In genomic region chr3:114057011-114057347, GRCh38 we compare ENCODE assay signal across 8 cellular contexts. TPM values are rescaled to one million over a fixed set of nuclear protein-coding genes. Genes with fewer than 3 reads are reported as not detected.
A peak's percentile ranks its signal among the peaks of the same experiment; 100 is the strongest.
DNase-seq lines count a peak whose midpoint lies in the region; ATAC-seq and TF ChIP-seq lines count a peak whose summit lies in the region.

No MANE protein-coding gene starts in this region.

- H2BK20ac ChIP-seq in H9 (ENCODE audit: low read depth, low read length, poor library complexity, severe bottlenecking), result no peak overlapping the region

- H4K91ac ChIP-seq in H9 (ENCODE audit: insufficient read length, low read depth, low read length), result no peak overlapping the region

- no peaks in the 10 kb centered on the region for H3K9me3 ChIP-seq in DND-41 (ENCODE audit: insufficient read depth, low read length, severe bottlenecking)
- H3K9me3 ChIP-seq in H9 (ENCODE audit: control insufficient read depth, low read depth, low read length), result no peaks in the 10 kb centered on the region
- no peaks in the 10 kb centered on the region for H3K9me3 ChIP-seq in PC-9 (ENCODE audit: insufficient read depth, low read depth)

- no peak overlapping the region for H2BK15ac ChIP-seq in H9 (ENCODE audit: low read depth, low read length)

- peak overlapping the region; percentile 89 to 96 for H3K4me3 Mint-ChIP-seq in H9

- H2BK120ac ChIP-seq in H9 (ENCODE audit: low read depth, low read length, poor library complexity, severe bottlenecking), result no peak overlapping the region

- peaks cover 6% of the 10 kb centered on the region for H3K79me1 ChIP-seq in H9 (ENCODE audit: insufficient read depth, low read depth, low read length, poor library complexity, severe bottlenecking)

- peaks cover 16 to 31% of the 10 kb centered on the region in 2 experiments for H3K4me1 Mint-ChIP-seq in H9

- H3K4me2 ChIP-seq in DND-41 (ENCODE audit: insufficient read depth, low read length), result peak overlapping the region; percentile 96
- H3K4me2 ChIP-seq in H9 (ENCODE audit: insufficient read depth, insufficient read length, low read length), result peak overlapping the region; percentile 80
- peak overlapping the region; percentile 90 for H3K4me2 ChIP-seq in PC-9

- peaks cover 4% of the 10 kb centered on the region; the same call in 1 of the 2 replicates for H3F3A ChIP-seq in PC-9 (ENCODE audit: insufficient read depth, low read depth)

- H3K4ac ChIP-seq in H9 (ENCODE audit: low read depth, low read length), result no peak overlapping the region; the same call in 1 of the 2 replicates

- no CpG with 5 or more reads among the region's 8 CpGs for WGBS in H9 (ENCODE audit: extremely low coverage, insufficient read length, low lambda C conversion rate)

- no peak for DNase-seq in DND-41
- no peak for DNase-seq in H9
- DNase-seq in PC-9, result no peak
- no peak for DNase-seq in fibroblast of mammary gland (ENCODE audit: low read depth)
- no peak for DNase-seq in skeletal muscle cell (ENCODE audit: low read depth)
- DNase-seq in AML-193 (lab: John Stamatoyannopoulos, UW), result no peak
- no peak for DNase-seq in GOT3 (lab: John Stamatoyannopoulos, UW)
- no peak for DNase-seq in NCI-H510A treated with DMSO at 0.1 percent for 48 hours (lab: John Stamatoyannopoulos, UW)

- peaks cover 0 to 3% (median 0%) of the 10 kb centered on the region in 3 experiments; a peak in 4 of 7 replicates for H3K36me3 Mint-ChIP-seq in H9 (ENCODE audit: insufficient read depth in 1 of 3, low read depth in 3 of 3)

- no peaks in the 10 kb centered on the region for H3K27me3 Mint-ChIP-seq in H9 (ENCODE audit: low read depth)

- H3K14ac ChIP-seq in H9 (ENCODE audit: insufficient read depth, low read length), result peak overlapping the region; percentile 77; the same call in 1 of the 2 replicates

- H3K27ac ChIP-seq in DND-41 (ENCODE audit: low read length), result peak overlapping the region; percentile 75
- H3K27ac ChIP-seq in H9 (ENCODE audit: insufficient read length, low read depth, low read length), result no peak overlapping the region
- H3K27ac ChIP-seq in PC-9, result peak overlapping the region; percentile 66

- H3K9me2 ChIP-seq in PC-9 (ENCODE audit: insufficient read depth), result no peaks in the 10 kb centered on the region

- H4K5ac ChIP-seq in H9 (ENCODE audit: insufficient read length, low read depth, low read length), result peak overlapping the region; percentile 7

- no peak overlapping the region for H3T11ph ChIP-seq in H9 (ENCODE audit: low read length)

- BruUV-seq in PC-9 (replicated peaks; lab: Mats Ljungman, UMichigan), result TSS peak; percentile 68

- H3K27me3 ChIP-seq in DND-41 (ENCODE audit: insufficient read depth, low read length, poor library complexity) (no peaks in the 10 kb centered on the region), H9 (ENCODE audit: insufficient read depth, low read length) (no peaks in the 10 kb centered on the region), PC-9 (ENCODE audit: insufficient read depth, low read depth) (no peaks in the 10 kb centered on the region)

- no peak overlapping the region for H3K23ac ChIP-seq in H9 (ENCODE audit: insufficient read length, low read depth, low read length)

- peak overlapping the region; percentile 13 for H2BK5ac ChIP-seq in H9 (ENCODE audit: insufficient read length, low read length)

- H3K9me3 Mint-ChIP-seq in H9, result peaks cover 0 to 3% of the 10 kb centered on the region in 2 experiments; a peak in 1 of 5 replicates

- H3K9ac ChIP-seq in DND-41 (ENCODE audit: low read depth, low read length), result peak overlapping the region; percentile 63
- peak overlapping the region; percentile 92 for H3K9ac ChIP-seq in H9 (ENCODE audit: extremely low read depth, insufficient read length, low read length)

- peak overlapping the region; percentile 94 for H3K18ac ChIP-seq in H9 (ENCODE audit: insufficient read length, low read depth, low read length)

- ATAC-seq in DND-41 (ENCODE audit: insufficient read depth, low read depth), result peak; percentile 20

- H3K27ac Mint-ChIP-seq in H9, result peak overlapping the region; percentile 94 to 99 (median 94)

- TF ChIP-seq CTCF in DND-41 (IDR thresholded peaks at IDR 0.05; ENCODE audit: borderline replicate concordance, extremely low read depth, low read length, poor library complexity, severe bottlenecking) (no peak), H9 (conservative IDR thresholded peaks at IDR 0.05) (no peak), PC-9 (conservative IDR thresholded peaks at IDR 0.05) (no peak), fibroblast of mammary gland (conservative IDR thresholded peaks at IDR 0.05; ENCODE audit: control insufficient read depth, insufficient read depth, low read depth, low read length) (no peak)

- CTCF ChIA-PET in PC-9 (lab: Charles Lee), result no interaction called here

- H2AFZ ChIP-seq in DND-41 (ENCODE audit: low read depth, low read length) (peak overlapping the region; percentile 82), H9 (ENCODE audit: low read length) (no peak overlapping the region), PC-9 (peak overlapping the region; percentile 97)

- no peak overlapping the region for H4K8ac ChIP-seq in H9 (replicated peaks; ENCODE audit: insufficient read length, low read depth, low read length)

- H3K36me3 ChIP-seq in DND-41 (ENCODE audit: insufficient read depth, low read length), result 0 out of 2 replicates have a peak, but pooled peaks cover 5% of the 10 kb centered on the region
- no peaks in the 10 kb centered on the region for H3K36me3 ChIP-seq in PC-9 (ENCODE audit: low read depth)

- H2BK12ac ChIP-seq in H9 (ENCODE audit: insufficient read length, low read depth, low read length), result no peak overlapping the region

- POLR2A ChIA-PET in PC-9 (lab: Charles Lee; ENCODE audit: unreplicated experiment), result no interaction called here

- H4K20me1 ChIP-seq in DND-41 (ENCODE audit: insufficient read depth, low read length) (no peaks in the 10 kb centered on the region), H9 (ENCODE audit: control insufficient read depth, insufficient read depth, insufficient read length) (no peaks in the 10 kb centered on the region), PC-9 (ENCODE audit: insufficient read depth) (peaks cover 8% of the 10 kb centered on the region; the same call in 1 of the 2 replicates)

- peaks cover 8% of the 10 kb centered on the region for H3K23me2 ChIP-seq in H9 (ENCODE audit: insufficient read length, low read depth, low read length, poor library complexity, severe bottlenecking)

- H3K4me1 ChIP-seq in DND-41 (ENCODE audit: insufficient read depth, low read length) (peaks cover 34% of the 10 kb centered on the region), H9 (ENCODE audit: insufficient read depth, low read length) (no peaks in the 10 kb centered on the region), PC-9 (replicated peaks; ENCODE audit: insufficient read depth) (peaks cover 25% of the 10 kb centered on the region)

- peaks cover 54% of the 10 kb centered on the region for H3K79me2 ChIP-seq in DND-41 (ENCODE audit: insufficient read depth, low read length)
- H3K79me2 ChIP-seq in H9 (ENCODE audit: insufficient read depth, low read length), result peaks cover 26% of the 10 kb centered on the region; the same call in 1 of the 2 replicates
- H3K79me2 ChIP-seq in PC-9 (ENCODE audit: low read depth), result peaks cover 62% of the 10 kb centered on the region

- H3K4me3 ChIP-seq in DND-41 (ENCODE audit: low read depth in 1 of 2, low read length in 2 of 2), result peak overlapping the region; percentile 69 to 72
- peak overlapping the region; percentile 85 for H3K4me3 ChIP-seq in PC-9
- H3K4me3 ChIP-seq in fibroblast of mammary gland (ENCODE audit: control insufficient read depth, low read depth, low read length), result peak overlapping the region; percentile 97
- H3K4me3 ChIP-seq in skeletal muscle cell (ENCODE audit: low read depth, low read length), result peak overlapping the region; percentile 81

- H3K56ac ChIP-seq in H9 (ENCODE audit: insufficient read length, low read depth, low read length), result no peak overlapping the region

- intact Hi-C loops in PC-9 (cut with micrococcal nuclease; ENCODE audit: unreplicated experiment), result loop anchor here (2.0 to 10.0 kb wide), 4 partner anchors 108 to 1738 kb away; partner anchors contain the start of genes ATP6V1A, NAA50 and ZDHHC23

- no peak overlapping the region for H2AK5ac ChIP-seq in H9 (ENCODE audit: insufficient read length, low read length)

RNA-seq across cellular contexts. Expression of gene QTRT2, which starts 0.4 kb away (rescaled TPM):
- total RNA-seq in H9 (2021), result 78.1 and 84.1 TPM in 2 replicates
- total RNA-seq in PC-9 (2021), result 30.4 and 33.4 TPM in 2 replicates

RNA-seq across cellular contexts. Expression of gene CCDC191, which starts 0.7 kb away (rescaled TPM):
- total RNA-seq in H9 (2021), result 0.68 and 0.81 TPM in 2 replicates
- 11.0 and 13.2 TPM in 2 replicates for total RNA-seq in PC-9 (2021)
